In the genomic region with DNA sequence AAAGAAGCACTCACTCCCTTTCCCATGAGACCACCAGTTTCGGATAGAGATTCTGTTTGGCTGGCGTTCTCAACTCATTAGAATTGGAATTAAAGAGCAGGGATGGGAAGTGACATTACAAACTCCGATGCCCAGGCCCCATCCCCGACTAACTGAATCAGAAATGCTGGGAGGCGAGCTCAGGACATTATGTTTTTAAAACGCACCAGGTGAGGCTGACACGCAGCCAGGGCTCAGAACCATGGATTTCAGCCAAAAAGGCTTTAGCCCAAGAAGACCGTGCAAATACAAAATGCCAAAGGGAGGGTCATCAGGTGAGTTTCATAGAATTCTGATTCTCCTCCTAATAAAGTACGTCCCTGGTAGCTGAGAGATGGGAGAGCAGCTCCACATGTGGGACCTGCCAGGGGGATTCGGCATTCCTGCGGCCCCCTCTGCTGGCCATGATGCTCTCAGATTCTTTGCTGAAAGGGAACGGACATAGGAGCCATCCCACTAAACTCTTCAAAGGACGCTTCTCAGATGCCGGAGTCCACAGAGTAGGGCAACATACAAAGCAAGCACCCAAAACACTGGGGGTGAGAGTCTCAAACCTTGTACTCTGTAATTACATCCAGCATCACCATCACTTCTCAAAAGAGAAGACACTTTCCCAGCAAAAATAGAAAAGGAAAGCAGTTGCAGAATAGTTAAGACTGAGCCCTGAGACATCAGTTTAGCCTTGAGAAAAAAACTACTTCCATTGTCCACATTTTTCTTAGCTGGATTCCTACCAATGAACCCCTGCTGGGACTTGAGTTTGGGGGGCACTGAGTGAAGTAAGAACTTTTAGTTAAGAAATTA, we compare ENCODE assay signal across 8 cellular contexts.
DNase-seq lines count a peak whose midpoint lies in the region; ATAC-seq and TF ChIP-seq lines count a peak whose summit lies in the region.
"Had no signal": no experiment of that assay in that cellular context is flagged by ENCODE, and none has a peak within 500 bp of the region (broad histone marks: within the 10 kb centered on the region; RNA-seq: fewer than 3 reads in every experiment).

No MANE protein-coding gene starts in this region.

- no peak overlapping the region for H3K4me3 ChIP-seq in mammary epithelial cell (replicated peaks in 1 of 3; ENCODE audit: insufficient read depth in 1 of 3, low read depth in 2 of 3, low read length in 3 of 3)

- no peak overlapping the region for H3K27ac Mint-ChIP-seq in osteocyte (ENCODE audit: unreplicated experiment)
- H3K27ac Mint-ChIP-seq: activated T-helper 2 cell treated with anti-CD3 and anti-CD28 coated beads, Interferon-gamma antibody, Interleukin-2, Interleukin-4, amounts not matched to agents 10 μg/mL and 5 μg/mL and 100 μg/mL, durations not matched to agents 14 hours and 24 hours and 36 hours had no signal

- in situ Hi-C loops in mammary epithelial cell (cut with MboI; ENCODE audit: low sequenced_read_pairs in 2 of 2): loop anchor here in 1 of 2 donors (10.0 kb wide), 1 partner anchor 506 kb away; no protein-coding TSS in a partner anchor

- H3K27ac ChIP-seq in mammary epithelial cell (ENCODE audit: insufficient read depth, low read depth, low read length): peak overlapping the region; percentile 49

- peaks cover 14% of the 10 kb centered on the region for H3K4me1 ChIP-seq in mammary epithelial cell (ENCODE audit: insufficient read depth, low read length)

- no peaks in the 10 kb centered on the region for H3K27me3 Mint-ChIP-seq in osteocyte (ENCODE audit: unreplicated experiment)

- no peaks in the 10 kb centered on the region for H3K9me3 ChIP-seq in mammary epithelial cell (replicated peaks; ENCODE audit: insufficient read depth, low read length)

- dilution Hi-C loops in mammary epithelial cell (cut with HindIII; ENCODE audit: low sequenced_read_pairs): no loop called here

- no peaks in the 10 kb centered on the region for H3K27me3 ChIP-seq in mammary epithelial cell (ENCODE audit: insufficient read depth, low read length)

- peak; percentile 46 for DNase-seq in EH (ENCODE audit: low read depth)
- peak; percentile 61 for DNase-seq in M059J (ENCODE audit: low read depth)
- DNase-seq in mammary epithelial cell: peak; percentile 21
- no peak for DNase-seq in osteocyte (ENCODE audit: extremely low spot score, unreplicated experiment)
- no peak for DNase-seq in stimulated activated CD4-positive, alpha-beta T cell treated with anti-CD3 and anti-CD28 coated beads, Interleukin-15, amount 100 ng/mL, for 24 hours
- DNase-seq in middle frontal gyrus (ENCODE audit: extremely low spot score, low spot score): no peak

- peak overlapping the region; percentile 23 for H2AFZ ChIP-seq in mammary epithelial cell (ENCODE audit: low read depth, low read length)

- no peak overlapping the region for H3K4me3 Mint-ChIP-seq in osteocyte (ENCODE audit: unreplicated experiment)

- no peaks in the 10 kb centered on the region for H3K36me3 Mint-ChIP-seq in osteocyte (ENCODE audit: unreplicated experiment)

- no peak overlapping the region for H3K9ac ChIP-seq in mammary epithelial cell (ENCODE audit: insufficient read depth, low read length)

- CTCF ChIA-PET in mammary epithelial cell (lab: Charles Lee; ENCODE audit: low non-redundant PET): interaction anchor here (0.7 kb wide), 2 partner anchors 286 to 510 kb away, joined by 3 to 4 read pairs; no protein-coding TSS in a partner anchor

- H3K9me3 Mint-ChIP-seq in osteocyte (ENCODE audit: unreplicated experiment): no peaks in the 10 kb centered on the region
- H3K9me3 Mint-ChIP-seq: activated T-helper 2 cell treated with anti-CD3 and anti-CD28 coated beads, Interferon-gamma antibody, Interleukin-2, Interleukin-4, amounts not matched to agents 10 μg/mL and 5 μg/mL and 100 μg/mL, durations not matched to agents 14 hours and 24 hours and 36 hours had no signal

- H3K4me1 Mint-ChIP-seq in osteocyte (ENCODE audit: unreplicated experiment): peaks cover 55% of the 10 kb centered on the region

- H3K4me2 ChIP-seq in mammary epithelial cell (ENCODE audit: insufficient read depth, low read depth, low read length): no peak overlapping the region

- H4K20me1 ChIP-seq in mammary epithelial cell (ENCODE audit: insufficient read depth, low read length): no peaks in the 10 kb centered on the region

- ATAC-seq in GM21528 (IDR thresholded peaks at IDR 0.05; ENCODE audit: low FRiP score, unreplicated experiment): no peak

- TF ChIP-seq CTCF in mammary epithelial cell (conservative IDR thresholded peaks at IDR 0.05 in 1 of 2, IDR thresholded peaks at IDR 0.05 in 1 of 2; ENCODE audit: extremely low read depth in 1 of 2, insufficient read depth in 1 of 2, low read depth in 1 of 2, low read length in 2 of 2) (peak; percentile 17 to 47), osteocyte (IDR thresholded peaks at IDR 0.05) (peak; percentile 89)

- WGBS in mammary epithelial cell (ENCODE audit: low coverage, missing lambda C conversion rate): 46% methylated on average over 10 of the region's 14 CpGs

- H3K79me2 ChIP-seq in mammary epithelial cell (ENCODE audit: insufficient read depth, low read length): no peaks in the 10 kb centered on the region

- no peaks in the 10 kb centered on the region for H3K36me3 ChIP-seq in mammary epithelial cell (ENCODE audit: insufficient read depth, low read length)

- intact Hi-C loops in mammary epithelial cell (cut with micrococcal nuclease): loop anchor here (2.0 to 5.0 kb wide), 2 partner anchors 430 to 509 kb away; no protein-coding TSS in a partner anchor

- no TSS peak for BruUV-seq in mammary epithelial cell (replicated peaks; lab: Mats Ljungman, UMichigan)

Comparison
In these comparisons a context has a peak if more than half of its experiments do, and no peak if none do; other contexts are left out.
1. DNase-seq: peak in EH (single experiment), M059J (single experiment) and mammary epithelial cell (single experiment); none in osteocyte (single experiment), stimulated activated CD4-positive, alpha-beta T cell treated with anti-CD3 and anti-CD28 coated beads, Interleukin-15, amount 100 ng/mL, for 24 hours (single experiment) and middle frontal gyrus (single experiment).